Comparison of ENCODE assay signal across 16 cellular contexts in the genomic region with DNA sequence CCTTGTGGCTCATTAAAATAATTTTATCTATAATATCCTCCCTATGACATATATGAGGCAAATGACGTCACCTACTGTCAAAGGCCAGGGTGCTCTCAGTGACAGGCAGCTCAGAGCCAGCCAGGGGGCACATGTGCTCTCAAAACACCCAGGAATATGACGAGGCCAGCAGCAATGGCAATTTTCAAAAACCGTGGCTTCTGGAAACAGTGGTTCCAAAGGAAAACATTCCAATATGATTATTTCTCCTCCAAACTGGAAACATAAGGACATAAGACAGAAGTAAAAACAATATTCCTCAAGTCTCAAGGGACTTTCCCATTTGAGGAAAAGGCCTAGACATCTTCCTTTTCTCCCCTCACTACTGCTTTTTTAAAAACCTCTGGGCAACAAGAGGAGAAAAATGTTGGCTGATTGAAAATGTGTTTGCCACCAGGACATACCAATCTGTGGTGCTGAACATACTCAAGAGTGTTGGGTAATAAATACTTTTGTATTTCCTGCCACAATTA. TPM values are rescaled to one million over a fixed set of nuclear protein-coding genes. Genes with fewer than 3 reads are reported as not detected.
DNase-seq lines count a peak whose midpoint lies in the region; TF ChIP-seq lines count a peak whose summit lies in the region.
"Had no signal": no experiment of that assay in that cellular context is flagged by ENCODE, and none has a peak within 500 bp of the region (broad histone marks: within the 10 kb centered on the region; RNA-seq: fewer than 3 reads in every experiment).

No MANE protein-coding gene starts in this region.

- H3K27me3 ChIP-seq in mammary epithelial cell (ENCODE audit: insufficient read depth, low read length) (no peaks in the 10 kb centered on the region), mesenchymal stem cell (ENCODE audit: control insufficient read depth in 1 of 2, insufficient read depth in 1 of 2, low read length in 2 of 2) (no peaks in the 10 kb centered on the region), endodermal cell (ENCODE audit: control insufficient read depth, insufficient read depth, low read length, poor library complexity, severe bottlenecking) (no peaks in the 10 kb centered on the region)

- H3K27ac ChIP-seq in mammary epithelial cell (ENCODE audit: insufficient read depth, low read depth, low read length) (peak overlapping the region; percentile 58), mesenchymal stem cell (ENCODE audit: low read length, poor library complexity, severe bottlenecking) (peak overlapping the region; percentile 5), endodermal cell (ENCODE audit: low read depth, low read length) (no peak overlapping the region)
- H3K27ac ChIP-seq: BLaER1 treated with 17β-estradiol and CSF1 and Interleukin-3, amounts not matched to agents 10 nM and 100 nM had no signal

- H2BK5ac ChIP-seq in mesenchymal stem cell (ENCODE audit: low read depth, low read length, poor library complexity, severe bottlenecking) = no peak overlapping the region

- WGBS in mammary epithelial cell (ENCODE audit: low coverage, missing lambda C conversion rate) = 36% methylated on average over 3 of the region's 3 CpGs
- WGBS in mesenchymal stem cell = 67% methylated on average over 3 of the region's 3 CpGs
- 74 to 77% methylated on average over 3 of the region's 3 CpGs for WGBS in endodermal cell (ENCODE audit: insufficient coverage in 1 of 2, insufficient read length in 1 of 2), 2 experiments

- in situ Hi-C loops in mammary epithelial cell (cut with MboI; ENCODE audit: low sequenced_read_pairs in 2 of 2) = no loop called here

- H3K4me2 ChIP-seq in mammary epithelial cell (ENCODE audit: insufficient read depth, low read depth, low read length) (peak overlapping the region; percentile 47), mesenchymal stem cell (ENCODE audit: low read length, poor library complexity, severe bottlenecking) (no peak overlapping the region)
- H3K4me2 ChIP-seq: BLaER1 treated with 17β-estradiol and CSF1 and Interleukin-3, amounts not matched to agents 10 nM and 100 nM had no signal

- dilution Hi-C loops in mammary epithelial cell (cut with HindIII; ENCODE audit: low sequenced_read_pairs) = no loop called here

- H3K14ac ChIP-seq in mesenchymal stem cell (ENCODE audit: low read length in 2 of 2) = no peak overlapping the region

- no peak overlapping the region for H2BK120ac ChIP-seq in mesenchymal stem cell (ENCODE audit: low read depth, low read length)

- no peak overlapping the region for H4K91ac ChIP-seq in mesenchymal stem cell (ENCODE audit: low read length)

- no peak overlapping the region for H4K8ac ChIP-seq in mesenchymal stem cell (ENCODE audit: low read length)

- DNase-seq in Daoy (ENCODE audit: low read depth) (peak; percentile 59), NAMALWA (ENCODE audit: low spot score) (peak; percentile 2), mammary epithelial cell (peak; percentile 15), mesenchymal stem cell (no peak), NCI-H1930 (lab: John Stamatoyannopoulos, UW) (no peak), endodermal cell (no peak), cerebellar nuclear complex (lab: John Stamatoyannopoulos, UW) (no peak)
- no peak for DNase-seq in activated naive CD4-positive, alpha-beta T cell (lab: John Stamatoyannopoulos, UW)
- DNase-seq: activated CD4-positive, alpha-beta T cell treated with anti-CD3 and anti-CD28 coated beads, Interleukin-2, amount 50 U/mL, for 48 hours; DMS79 treated with DMSO at 0.1 percent for 48 hours; foreskin melanocyte; naive thymus-derived CD4-positive, alpha-beta T cell; NCI-H2029 treated with DMSO at 0.1 percent for 48 hours; NCI-H510A had no signal

- H3K4ac ChIP-seq in mesenchymal stem cell (ENCODE audit: low read depth in 1 of 2, low read length in 2 of 2) = no peak overlapping the region

- CTCF ChIA-PET in mammary epithelial cell (lab: Charles Lee; ENCODE audit: low non-redundant PET) = no interaction called here

- no peak overlapping the region for H3K4me3 Mint-ChIP-seq in endodermal cell
- H3K4me3 Mint-ChIP-seq: naive thymus-derived CD4-positive, alpha-beta T cell had no signal

- H3K4me1 ChIP-seq in mammary epithelial cell (ENCODE audit: insufficient read depth, low read length) (peaks cover 35% of the 10 kb centered on the region), mesenchymal stem cell (ENCODE audit: control insufficient read depth, insufficient read depth, low read depth, low read length) (peaks cover 1% of the 10 kb centered on the region), endodermal cell (ENCODE audit: control insufficient read depth, insufficient read depth, low read length) (peaks cover 21% of the 10 kb centered on the region)

- H3K4me3 ChIP-seq in mammary epithelial cell (replicated peaks in 1 of 3; ENCODE audit: insufficient read depth in 1 of 3, low read depth in 2 of 3, low read length in 3 of 3) (peak overlapping the region in 1 of 3 experiments; percentile 21), mesenchymal stem cell (ENCODE audit: insufficient read depth in 1 of 2, low read depth in 1 of 2, low read length in 2 of 2) (no peak overlapping the region), endodermal cell (ENCODE audit: low read length) (no peak overlapping the region)
- H3K4me3 ChIP-seq: BLaER1 treated with 17β-estradiol and CSF1 and Interleukin-3, amounts not matched to agents 10 nM and 100 nM had no signal

- H3K23ac ChIP-seq in mesenchymal stem cell (ENCODE audit: low read length in 2 of 2) = no peak overlapping the region

- peaks cover 28% of the 10 kb centered on the region for H3K36me3 Mint-ChIP-seq in endodermal cell (ENCODE audit: low read depth)
- H3K36me3 Mint-ChIP-seq: naive thymus-derived CD4-positive, alpha-beta T cell had no signal

- H4K20me1 ChIP-seq in mammary epithelial cell (ENCODE audit: insufficient read depth, low read length) = no peaks in the 10 kb centered on the region
- H4K20me1 ChIP-seq: BLaER1 treated with 17β-estradiol and CSF1 and Interleukin-3, amounts not matched to agents 10 nM and 100 nM had no signal

- H3K4me1 Mint-ChIP-seq in endodermal cell = peaks cover 46% of the 10 kb centered on the region

- H3K79me1 ChIP-seq in mesenchymal stem cell (replicated peaks; ENCODE audit: low read length, poor library complexity, severe bottlenecking) = no peaks in the 10 kb centered on the region

- H2AFZ ChIP-seq in mammary epithelial cell (ENCODE audit: low read depth, low read length) = no peak overlapping the region
- H2AFZ ChIP-seq in mesenchymal stem cell (ENCODE audit: low read depth, low read length) = no peak overlapping the region

- no peaks in the 10 kb centered on the region for H3K9me3 ChIP-seq in mammary epithelial cell (replicated peaks; ENCODE audit: insufficient read depth, low read length)
- no peaks in the 10 kb centered on the region for H3K9me3 ChIP-seq in mesenchymal stem cell (ENCODE audit: control insufficient read depth, low read length)
- peaks cover 1% of the 10 kb centered on the region for H3K9me3 ChIP-seq in endodermal cell (ENCODE audit: control insufficient read depth, low read length)
- H3K9me3 ChIP-seq: BLaER1 treated with 17β-estradiol and CSF1 and Interleukin-3, amounts not matched to agents 10 nM and 100 nM had no signal

- BruUV-seq in mammary epithelial cell (replicated peaks; lab: Mats Ljungman, UMichigan) = no TSS peak

- no peaks in the 10 kb centered on the region for H3K27me3 Mint-ChIP-seq in endodermal cell (ENCODE audit: insufficient read depth)

- no peak overlapping the region for H2BK15ac ChIP-seq in mesenchymal stem cell (ENCODE audit: low read depth, poor library complexity, severe bottlenecking)

- intact Hi-C loops in mammary epithelial cell (cut with micrococcal nuclease) = loop anchor here (1.0 kb wide), 1 partner anchor 39 kb away; no protein-coding TSS in a partner anchor

- H3K9ac ChIP-seq in mammary epithelial cell (ENCODE audit: insufficient read depth, low read length) = peak overlapping the region; percentile 27
- H3K9ac ChIP-seq in mesenchymal stem cell (ENCODE audit: low read length) = no peak overlapping the region
- no peak overlapping the region for H3K9ac ChIP-seq in endodermal cell (ENCODE audit: extremely low read depth, low read length, poor library complexity, severe bottlenecking)
- H3K9ac ChIP-seq: BLaER1 treated with 17β-estradiol and CSF1 and Interleukin-3, amounts not matched to agents 10 nM and 100 nM had no signal

- no peak overlapping the region for H2BK12ac ChIP-seq in mesenchymal stem cell (ENCODE audit: low read length in 2 of 2)

- H3K18ac ChIP-seq in mesenchymal stem cell (ENCODE audit: low read depth in 1 of 2, low read length in 2 of 2) = no peak overlapping the region

- H3K27ac Mint-ChIP-seq in endodermal cell = no peak overlapping the region
- H3K27ac Mint-ChIP-seq: naive thymus-derived CD4-positive, alpha-beta T cell had no signal

- H3K9me3 Mint-ChIP-seq in endodermal cell = no peaks in the 10 kb centered on the region

- TF ChIP-seq CTCF in mammary epithelial cell (conservative IDR thresholded peaks at IDR 0.05 in 1 of 2, IDR thresholded peaks at IDR 0.05 in 1 of 2; ENCODE audit: extremely low read depth in 1 of 2, insufficient read depth in 1 of 2, low read depth in 1 of 2, low read length in 2 of 2) = peak in 1 of 2 donors; percentile 14
- no peak for TF ChIP-seq CTCF in endodermal cell (conservative IDR thresholded peaks at IDR 0.05)

- no peaks in the 10 kb centered on the region for H3K36me3 ChIP-seq in mammary epithelial cell (ENCODE audit: insufficient read depth, low read length)
- H3K36me3 ChIP-seq in mesenchymal stem cell (ENCODE audit: control insufficient read depth in 1 of 2, insufficient read depth in 2 of 2, low read depth in 1 of 2, low read length in 2 of 2) = no peaks in the 10 kb centered on the region
- peaks cover 85% of the 10 kb centered on the region for H3K36me3 ChIP-seq in endodermal cell (ENCODE audit: control insufficient read depth, insufficient read depth, low read length)
- H3K36me3 ChIP-seq: BLaER1 treated with 17β-estradiol and CSF1 and Interleukin-3, amounts not matched to agents 10 nM and 100 nM had no signal

- no peak overlapping the region for H2AK5ac ChIP-seq in mesenchymal stem cell (ENCODE audit: low read length, severe bottlenecking)

- peaks cover 78% of the 10 kb centered on the region for H3K79me2 ChIP-seq in mammary epithelial cell (ENCODE audit: insufficient read depth, low read length)

RNA-seq across cellular contexts. Expression of gene RNF152, which starts 40.8 kb away (rescaled TPM):
- 1.3 and 4.2 TPM in 2 replicates for total RNA-seq in Daoy (2014; rRNA removed; shearing (Covaris generic))
- total RNA-seq in mammary epithelial cell (10 to 100 TPM; 27.3 to 51.3 TPM), endodermal cell (100 to 1,000 TPM in 1 of 2 donors, 10 to 100 TPM in 1; 90.8 to 119 TPM)
- polyA plus RNA-seq in mammary epithelial cell = 14.0 TPM
- polyA minus RNA-seq in mammary epithelial cell = 30.8 TPM
- polyA plus RNA-seq in mesenchymal stem cell (2013, experiment 1 of 2) = 8.3 TPM
- 8.2 TPM for polyA plus RNA-seq in mesenchymal stem cell (2013, experiment 2 of 2)
- 15.9 TPM for polyA plus RNA-seq in endodermal cell (2013, experiment 1 of 2)
- 23.3 TPM for polyA plus RNA-seq in endodermal cell (2013, experiment 2 of 2)
- total RNA-seq: HT-29 had no signal
- polyA plus RNA-seq: naive thymus-derived CD4-positive, alpha-beta T cell had no signal

Comparison
In these comparisons a context has a peak if more than half of its experiments do, and no peak if none do; other contexts are left out.
1. DNase-seq: peak in Daoy (single experiment), NAMALWA (single experiment) and mammary epithelial cell (single experiment); none in mesenchymal stem cell (single experiment), NCI-H1930 (0 of 2), endodermal cell (single experiment), activated naive CD4-positive, alpha-beta T cell (0 of 4) and cerebellar nuclear complex (0 of 2).